ENCODE assay signal across 25 cellular contexts in the genomic region with DNA sequence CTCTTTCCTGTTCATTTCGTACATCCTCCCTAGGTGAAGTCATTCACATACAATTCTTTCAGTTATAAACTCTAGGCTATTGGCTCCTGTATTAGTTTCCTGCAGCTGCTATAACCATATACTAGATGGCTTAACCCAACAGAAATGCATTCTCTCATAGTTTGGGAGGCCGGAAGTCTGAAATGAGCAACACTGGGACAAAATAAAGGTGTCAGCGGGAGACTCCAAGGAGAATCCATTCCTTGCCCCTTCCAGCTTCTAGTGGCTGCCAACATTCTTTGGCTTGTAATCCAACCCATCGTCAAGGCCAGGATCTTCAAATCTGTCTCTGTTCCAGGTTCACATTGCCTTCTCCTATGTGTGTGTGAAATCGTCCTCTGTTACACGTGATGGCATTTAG.
A peak's percentile ranks its signal among the peaks of the same experiment; 100 is the strongest.
DNase-seq lines count a peak whose midpoint lies in the region; ATAC-seq and TF ChIP-seq lines count a peak whose summit lies in the region.
"Had no signal": no experiment of that assay in that cellular context is flagged by ENCODE, and none has a peak within 500 bp of the region (broad histone marks: within the 10 kb centered on the region; RNA-seq: fewer than 3 reads in every experiment).

No MANE protein-coding gene starts in this region.

- H3K4me2 ChIP-seq in GM23338: no peak overlapping the region

- peaks cover 52% of the 10 kb centered on the region for H3K79me2 ChIP-seq in GM23338 (replicated peaks; ENCODE audit: insufficient read depth)

- H3K4me1 Mint-ChIP-seq in CD4-positive, alpha-beta T cell (ENCODE audit: low read depth): peaks cover 29% of the 10 kb centered on the region
- H3K4me1 Mint-ChIP-seq in GM23338: no peaks in the 10 kb centered on the region; the same call in 2 of the 3 replicates

- no peak overlapping the region for H3K4me3 Mint-ChIP-seq in CD4-positive, alpha-beta T cell
- no peak overlapping the region for H3K4me3 Mint-ChIP-seq in GM23338
- H3K4me3 Mint-ChIP-seq: activated B cell treated with CpG ODN at 0.5 μM for 24 hours; activated naive CD4-positive, alpha-beta T cell treated with anti-CD3 and anti-CD28 coated beads, Interleukin-2, amount 10 ng/mL, durations not matched to agents 7 days and 5 days; activated T-helper 1 cell treated with anti-CD3 and anti-CD28 coated beads, Interleukin-12 subunit alpha, Interleukin-12 subunit beta, Interleukin-2, Interleukin-4 antibody, amounts not matched to agents 30 ng/mL and 10 ng/mL and 1 ng/mL, durations not matched to agents 14 hours and 24 hours and 36 hours; mesothelial cell of epicardium; natural killer cell had no signal

- no peak overlapping the region for H2AFZ ChIP-seq in GM23338

- ATAC-seq in CD4-positive, alpha-beta T cell (ENCODE audit: poor library complexity): peak; percentile 29
- ATAC-seq in gastroesophageal sphincter (peak; percentile 41), sciatic nerve (peak; percentile 25), GM23338 (no peak)
- ATAC-seq: left lung, natural killer cell, Panc1 had no signal

- POLR2A ChIA-PET in CD4-positive, alpha-beta T cell (lab: Charles Lee): interaction anchor here (1.0 kb wide), 1 partner anchor 10 kb away, joined by 3 read pairs; no protein-coding TSS in a partner anchor

- H3K4me1 ChIP-seq in gastroesophageal sphincter (peaks cover 0 to 32% (median 2%) of the 10 kb centered on the region in 3 donors), GM23338 (ENCODE audit: insufficient read depth) (no peaks in the 10 kb centered on the region)
- H3K4me1 ChIP-seq: left lung had no signal

- H3K36me3 ChIP-seq in MG63 (no peaks in the 10 kb centered on the region; the same call in none of the 2 replicates), gastroesophageal sphincter (no peaks in the 10 kb centered on the region), GM23338 (ENCODE audit: insufficient read depth) (no peaks in the 10 kb centered on the region)
- H3K36me3 ChIP-seq: cardiac muscle cell, esophagus muscularis mucosa had no signal

- CTCF ChIA-PET in CD4-positive, alpha-beta T cell (lab: Charles Lee): interaction anchor here (0.6 kb wide), 1 partner anchor 19 kb away, joined by 3 read pairs; no protein-coding TSS in a partner anchor

- TF ChIP-seq POLR2A in gastroesophageal sphincter (IDR thresholded peaks at IDR 0.05): no peak

- H3K27ac Mint-ChIP-seq in CD4-positive, alpha-beta T cell: no peak overlapping the region
- H3K27ac Mint-ChIP-seq in GM23338: no peak overlapping the region
- H3K27ac Mint-ChIP-seq: activated naive CD4-positive, alpha-beta T cell treated with anti-CD3 and anti-CD28 coated beads, Interleukin-2, amount 10 ng/mL, durations not matched to agents 7 days and 5 days; activated T-helper 1 cell treated with anti-CD3 and anti-CD28 coated beads, Interleukin-12 subunit alpha, Interleukin-12 subunit beta, Interleukin-2, Interleukin-4 antibody, amounts not matched to agents 30 ng/mL and 10 ng/mL and 1 ng/mL, durations not matched to agents 14 hours and 24 hours and 36 hours; mesothelial cell of epicardium; natural killer cell had no signal

- H3K9me3 Mint-ChIP-seq in CD4-positive, alpha-beta T cell: peaks cover 2% of the 10 kb centered on the region
- H3K9me3 Mint-ChIP-seq in GM23338: peaks cover 3% of the 10 kb centered on the region; the same call in 1 of the 3 replicates
- H3K9me3 Mint-ChIP-seq: activated B cell treated with CpG ODN at 0.5 μM for 24 hours; activated naive CD4-positive, alpha-beta T cell treated with anti-CD3 and anti-CD28 coated beads, Interleukin-2, amount 10 ng/mL, durations not matched to agents 7 days and 5 days; activated T-helper 1 cell treated with anti-CD3 and anti-CD28 coated beads, Interleukin-12 subunit alpha, Interleukin-12 subunit beta, Interleukin-2, Interleukin-4 antibody, amounts not matched to agents 30 ng/mL and 10 ng/mL and 1 ng/mL, durations not matched to agents 14 hours and 24 hours and 36 hours; natural killer cell had no signal

- no peaks in the 10 kb centered on the region for H3K27me3 ChIP-seq in CD4-positive, alpha-beta T cell (ENCODE audit: control insufficient read depth, insufficient read depth, low read length)
- no peaks in the 10 kb centered on the region for H3K27me3 ChIP-seq in MG63
- no peaks in the 10 kb centered on the region for H3K27me3 ChIP-seq in gastroesophageal sphincter
- H3K27me3 ChIP-seq in GM23338 (ENCODE audit: insufficient read depth): no peaks in the 10 kb centered on the region
- H3K27me3 ChIP-seq: cardiac muscle cell, esophagus muscularis mucosa, left lung, spleen had no signal

- no peaks in the 10 kb centered on the region for H3F3A ChIP-seq in GM23338 (replicated peaks; ENCODE audit: low read depth)

- H3K9me2 ChIP-seq in GM23338 (ENCODE audit: insufficient read depth): no peaks in the 10 kb centered on the region

- H3K27me3 Mint-ChIP-seq in CD4-positive, alpha-beta T cell: no peaks in the 10 kb centered on the region
- no peaks in the 10 kb centered on the region for H3K27me3 Mint-ChIP-seq in GM23338 (ENCODE audit: insufficient read depth, low read depth, poor library complexity)
- H3K27me3 Mint-ChIP-seq: activated B cell treated with CpG ODN at 0.5 μM for 24 hours; activated naive CD4-positive, alpha-beta T cell treated with anti-CD3 and anti-CD28 coated beads, Interleukin-2, amount 10 ng/mL, durations not matched to agents 7 days and 5 days had no signal

- intact Hi-C loops in CD4-positive, alpha-beta T cell (cut with DNase I, micrococcal nuclease): no loop called here
- intact Hi-C loops in sciatic nerve (cut with DNase I): no loop called here

- no peak for TF ChIP-seq CTCF in CD4-positive, alpha-beta T cell (IDR thresholded peaks at IDR 0.05)
- TF ChIP-seq CTCF in gastroesophageal sphincter (IDR thresholded peaks at IDR 0.05): no peak
- no peak for TF ChIP-seq CTCF in GM23338 (conservative IDR thresholded peaks at IDR 0.05; ENCODE audit: low read depth in 2 of 2)

- no peak for TF ChIP-seq EP300 in gastroesophageal sphincter (IDR thresholded peaks at IDR 0.05)

- no peaks in the 10 kb centered on the region for H3K9me3 ChIP-seq in CD4-positive, alpha-beta T cell (ENCODE audit: control insufficient read depth, low read length)
- H3K9me3 ChIP-seq in MG63 (peaks cover 11% of the 10 kb centered on the region), gastroesophageal sphincter (no peaks in the 10 kb centered on the region)
- H3K9me3 ChIP-seq: left lung had no signal

- H3K36me3 Mint-ChIP-seq in CD4-positive, alpha-beta T cell (ENCODE audit: low read depth): peaks cover 21% of the 10 kb centered on the region
- H3K36me3 Mint-ChIP-seq in GM23338 (ENCODE audit: low read depth): peaks cover 8% of the 10 kb centered on the region; the same call in 2 of the 3 replicates
- H3K36me3 Mint-ChIP-seq: natural killer cell had no signal

- DNase-seq in CD4-positive, alpha-beta T cell: no peak
- DNase-seq in MG63: peak; percentile 72
- DNase-seq in sciatic nerve (ENCODE audit: low spot score): no peak
- no peak for DNase-seq in retina
- no peak for DNase-seq in SK-N-DZ (ENCODE audit: low spot score)
- DNase-seq in GM23338 (ENCODE audit: low spot score): no peak
- DNase-seq: activated B cell treated with CpG ODN at 0.5 μM for 24 hours; activated naive CD4-positive, alpha-beta T cell treated with anti-CD3 and anti-CD28 coated beads, Interleukin-2, amount 10 ng/mL, durations not matched to agents 7 days and 5 days; amniotic stem cell; left lung; natural killer cell; NCI-H1694 treated with DMSO at 0.1 percent for 48 hours; NCI-H69; SIG-M5; spleen; SW 1271; T1000; trophoblast cell had no signal

- H3K4me3 ChIP-seq in MG63 (no peak overlapping the region), gastroesophageal sphincter (no peak overlapping the region), GM23338 (no peak overlapping the region)
- H3K4me3 ChIP-seq: cardiac muscle cell, esophagus muscularis mucosa, GM12878, left lung, spleen had no signal

- WGBS in gastroesophageal sphincter (ENCODE audit: low coverage in 1 of 2), 2 donors: 57 to 63% methylated on average over 6 of the region's 6 CpGs

- H4K20me1 ChIP-seq in GM23338 (replicated peaks; ENCODE audit: insufficient read depth): no peaks in the 10 kb centered on the region; the same call in 1 of the 2 replicates

- H3K27ac ChIP-seq in CD4-positive, alpha-beta T cell (ENCODE audit: low read depth, low read length): no peak overlapping the region
- peak overlapping the region in 1 of 4 donors; percentile 0 for H3K27ac ChIP-seq in gastroesophageal sphincter
- no peak overlapping the region for H3K27ac ChIP-seq in GM23338 (ENCODE audit: low read depth)
- H3K27ac ChIP-seq: esophagus muscularis mucosa, spleen had no signal

TF ChIP-seq in GM23338, 12 proteins besides CTCF, POLR2A, EP300 and RAD21 (continues in another document):
- TF ChIP-seq EZH2 (IDR thresholded peaks at IDR 0.05; ENCODE audit: low read depth, unreplicated experiment) (no peak), ZNF331 (CRISPR knock-in tag; IDR thresholded peaks at IDR 0.05; ENCODE audit: low read depth) (no peak), JUNB (IDR thresholded peaks at IDR 0.05; ENCODE audit: unreplicated experiment) (no peak)
- TF ChIP-seq, protein P1, sequence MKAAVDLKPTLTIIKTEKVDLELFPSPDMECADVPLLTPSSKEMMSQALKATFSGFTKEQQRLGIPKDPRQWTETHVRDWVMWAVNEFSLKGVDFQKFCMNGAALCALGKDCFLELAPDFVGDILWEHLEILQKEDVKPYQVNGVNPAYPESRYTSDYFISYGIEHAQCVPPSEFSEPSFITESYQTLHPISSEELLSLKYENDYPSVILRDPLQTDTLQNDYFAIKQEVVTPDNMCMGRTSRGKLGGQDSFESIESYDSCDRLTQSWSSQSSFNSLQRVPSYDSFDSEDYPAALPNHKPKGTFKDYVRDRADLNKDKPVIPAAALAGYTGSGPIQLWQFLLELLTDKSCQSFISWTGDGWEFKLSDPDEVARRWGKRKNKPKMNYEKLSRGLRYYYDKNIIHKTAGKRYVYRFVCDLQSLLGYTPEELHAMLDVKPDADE (IDR thresholded peaks at IDR 0.05): no peak
